2 cellular contexts compared by ENCODE assay signal in the genomic region with DNA sequence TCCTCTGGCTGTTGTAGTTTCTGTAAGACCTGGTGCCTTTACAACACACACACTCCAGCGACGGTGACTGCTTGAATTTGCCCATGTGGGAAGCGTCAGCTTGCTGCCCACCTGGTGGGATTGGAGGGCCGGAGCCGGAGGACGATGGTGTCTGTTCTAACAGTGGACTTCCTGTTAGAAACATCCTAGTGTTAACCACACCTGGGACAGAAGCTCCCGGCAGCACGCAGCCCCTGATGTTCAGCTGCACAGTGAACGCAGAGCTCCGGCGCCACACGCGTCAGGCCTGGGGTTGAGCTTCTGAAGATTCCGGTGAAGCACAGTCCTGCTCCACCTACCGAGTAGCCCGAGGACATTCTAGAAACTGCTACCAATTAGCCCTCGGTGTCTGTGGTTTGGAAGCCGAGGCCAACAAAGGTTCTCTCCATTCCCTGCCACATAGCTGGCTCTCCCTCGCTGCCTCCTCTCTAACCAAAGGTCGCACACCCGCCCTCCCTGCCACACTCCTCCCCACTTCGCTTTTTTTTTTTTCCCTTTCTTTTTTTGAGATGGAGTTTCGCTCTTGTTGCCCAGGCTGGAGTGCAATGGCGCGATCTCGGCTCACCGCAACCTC.
TF ChIP-seq lines count a peak whose summit lies in the region.

No MANE protein-coding gene starts in this region.

TF ChIP-seq in SK-N-SH treated with all-trans-retinoic acid at 6 μM for 48 hours, 23 proteins besides CTCF, POLR2A, EP300 and RAD21 (continued from another document):
- TF ChIP-seq, protein P1, sequence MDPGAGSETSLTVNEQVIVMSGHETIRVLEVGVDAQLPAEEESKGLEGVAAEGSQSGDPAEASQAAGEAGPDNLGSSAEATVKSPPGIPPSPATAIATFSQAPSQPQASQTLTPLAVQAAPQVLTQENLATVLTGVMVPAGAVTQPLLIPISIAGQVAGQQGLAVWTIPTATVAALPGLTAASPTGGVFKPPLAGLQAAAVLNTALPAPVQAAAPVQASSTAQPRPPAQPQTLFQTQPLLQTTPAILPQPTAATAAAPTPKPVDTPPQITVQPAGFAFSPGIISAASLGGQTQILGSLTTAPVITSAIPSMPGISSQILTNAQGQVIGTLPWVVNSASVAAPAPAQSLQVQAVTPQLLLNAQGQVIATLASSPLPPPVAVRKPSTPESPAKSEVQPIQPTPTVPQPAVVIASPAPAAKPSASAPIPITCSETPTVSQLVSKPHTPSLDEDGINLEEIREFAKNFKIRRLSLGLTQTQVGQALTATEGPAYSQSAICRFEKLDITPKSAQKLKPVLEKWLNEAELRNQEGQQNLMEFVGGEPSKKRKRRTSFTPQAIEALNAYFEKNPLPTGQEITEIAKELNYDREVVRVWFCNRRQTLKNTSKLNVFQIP (CRISPR knock-in tag; IDR thresholded peaks at IDR 0.05; ENCODE audit: borderline replicate concordance, low read depth): no peak
- TF ChIP-seq ZC3H10 (CRISPR knock-in tag; IDR thresholded peaks at IDR 0.05): no peak
- no peak for TF ChIP-seq ARNTL (CRISPR knock-in tag; IDR thresholded peaks at IDR 0.05; ENCODE audit: borderline replicate concordance, low read depth)
- TF ChIP-seq, protein P2, sequence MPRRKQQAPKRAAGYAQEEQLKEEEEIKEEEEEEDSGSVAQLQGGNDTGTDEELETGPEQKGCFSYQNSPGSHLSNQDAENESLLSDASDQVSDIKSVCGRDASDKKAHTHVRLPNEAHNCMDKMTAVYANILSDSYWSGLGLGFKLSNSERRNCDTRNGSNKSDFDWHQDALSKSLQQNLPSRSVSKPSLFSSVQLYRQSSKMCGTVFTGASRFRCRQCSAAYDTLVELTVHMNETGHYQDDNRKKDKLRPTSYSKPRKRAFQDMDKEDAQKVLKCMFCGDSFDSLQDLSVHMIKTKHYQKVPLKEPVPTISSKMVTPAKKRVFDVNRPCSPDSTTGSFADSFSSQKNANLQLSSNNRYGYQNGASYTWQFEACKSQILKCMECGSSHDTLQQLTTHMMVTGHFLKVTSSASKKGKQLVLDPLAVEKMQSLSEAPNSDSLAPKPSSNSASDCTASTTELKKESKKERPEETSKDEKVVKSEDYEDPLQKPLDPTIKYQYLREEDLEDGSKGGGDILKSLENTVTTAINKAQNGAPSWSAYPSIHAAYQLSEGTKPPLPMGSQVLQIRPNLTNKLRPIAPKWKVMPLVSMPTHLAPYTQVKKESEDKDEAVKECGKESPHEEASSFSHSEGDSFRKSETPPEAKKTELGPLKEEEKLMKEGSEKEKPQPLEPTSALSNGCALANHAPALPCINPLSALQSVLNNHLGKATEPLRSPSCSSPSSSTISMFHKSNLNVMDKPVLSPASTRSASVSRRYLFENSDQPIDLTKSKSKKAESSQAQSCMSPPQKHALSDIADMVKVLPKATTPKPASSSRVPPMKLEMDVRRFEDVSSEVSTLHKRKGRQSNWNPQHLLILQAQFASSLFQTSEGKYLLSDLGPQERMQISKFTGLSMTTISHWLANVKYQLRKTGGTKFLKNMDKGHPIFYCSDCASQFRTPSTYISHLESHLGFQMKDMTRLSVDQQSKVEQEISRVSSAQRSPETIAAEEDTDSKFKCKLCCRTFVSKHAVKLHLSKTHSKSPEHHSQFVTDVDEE (CRISPR knock-in tag; IDR thresholded peaks at IDR 0.05): no peak
- TF ChIP-seq, protein P3, sequence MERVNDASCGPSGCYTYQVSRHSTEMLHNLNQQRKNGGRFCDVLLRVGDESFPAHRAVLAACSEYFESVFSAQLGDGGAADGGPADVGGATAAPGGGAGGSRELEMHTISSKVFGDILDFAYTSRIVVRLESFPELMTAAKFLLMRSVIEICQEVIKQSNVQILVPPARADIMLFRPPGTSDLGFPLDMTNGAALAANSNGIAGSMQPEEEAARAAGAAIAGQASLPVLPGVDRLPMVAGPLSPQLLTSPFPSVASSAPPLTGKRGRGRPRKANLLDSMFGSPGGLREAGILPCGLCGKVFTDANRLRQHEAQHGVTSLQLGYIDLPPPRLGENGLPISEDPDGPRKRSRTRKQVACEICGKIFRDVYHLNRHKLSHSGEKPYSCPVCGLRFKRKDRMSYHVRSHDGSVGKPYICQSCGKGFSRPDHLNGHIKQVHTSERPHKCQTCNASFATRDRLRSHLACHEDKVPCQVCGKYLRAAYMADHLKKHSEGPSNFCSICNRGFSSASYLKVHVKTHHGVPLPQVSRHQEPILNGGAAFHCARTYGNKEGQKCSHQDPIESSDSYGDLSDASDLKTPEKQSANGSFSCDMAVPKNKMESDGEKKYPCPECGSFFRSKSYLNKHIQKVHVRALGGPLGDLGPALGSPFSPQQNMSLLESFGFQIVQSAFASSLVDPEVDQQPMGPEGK (CRISPR knock-in tag; IDR thresholded peaks at IDR 0.05; ENCODE audit: borderline replicate concordance): no peak

TF ChIP-seq in SK-N-SH, 30 proteins besides CTCF, POLR2A, EP300 and RAD21:
- TF ChIP-seq, protein P4, sequence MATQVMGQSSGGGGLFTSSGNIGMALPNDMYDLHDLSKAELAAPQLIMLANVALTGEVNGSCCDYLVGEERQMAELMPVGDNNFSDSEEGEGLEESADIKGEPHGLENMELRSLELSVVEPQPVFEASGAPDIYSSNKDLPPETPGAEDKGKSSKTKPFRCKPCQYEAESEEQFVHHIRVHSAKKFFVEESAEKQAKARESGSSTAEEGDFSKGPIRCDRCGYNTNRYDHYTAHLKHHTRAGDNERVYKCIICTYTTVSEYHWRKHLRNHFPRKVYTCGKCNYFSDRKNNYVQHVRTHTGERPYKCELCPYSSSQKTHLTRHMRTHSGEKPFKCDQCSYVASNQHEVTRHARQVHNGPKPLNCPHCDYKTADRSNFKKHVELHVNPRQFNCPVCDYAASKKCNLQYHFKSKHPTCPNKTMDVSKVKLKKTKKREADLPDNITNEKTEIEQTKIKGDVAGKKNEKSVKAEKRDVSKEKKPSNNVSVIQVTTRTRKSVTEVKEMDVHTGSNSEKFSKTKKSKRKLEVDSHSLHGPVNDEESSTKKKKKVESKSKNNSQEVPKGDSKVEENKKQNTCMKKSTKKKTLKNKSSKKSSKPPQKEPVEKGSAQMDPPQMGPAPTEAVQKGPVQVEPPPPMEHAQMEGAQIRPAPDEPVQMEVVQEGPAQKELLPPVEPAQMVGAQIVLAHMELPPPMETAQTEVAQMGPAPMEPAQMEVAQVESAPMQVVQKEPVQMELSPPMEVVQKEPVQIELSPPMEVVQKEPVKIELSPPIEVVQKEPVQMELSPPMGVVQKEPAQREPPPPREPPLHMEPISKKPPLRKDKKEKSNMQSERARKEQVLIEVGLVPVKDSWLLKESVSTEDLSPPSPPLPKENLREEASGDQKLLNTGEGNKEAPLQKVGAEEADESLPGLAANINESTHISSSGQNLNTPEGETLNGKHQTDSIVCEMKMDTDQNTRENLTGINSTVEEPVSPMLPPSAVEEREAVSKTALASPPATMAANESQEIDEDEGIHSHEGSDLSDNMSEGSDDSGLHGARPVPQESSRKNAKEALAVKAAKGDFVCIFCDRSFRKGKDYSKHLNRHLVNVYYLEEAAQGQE (IDR thresholded peaks at IDR 0.05; ENCODE audit: low read depth, low read length): no peak
- TF ChIP-seq, protein P5, sequence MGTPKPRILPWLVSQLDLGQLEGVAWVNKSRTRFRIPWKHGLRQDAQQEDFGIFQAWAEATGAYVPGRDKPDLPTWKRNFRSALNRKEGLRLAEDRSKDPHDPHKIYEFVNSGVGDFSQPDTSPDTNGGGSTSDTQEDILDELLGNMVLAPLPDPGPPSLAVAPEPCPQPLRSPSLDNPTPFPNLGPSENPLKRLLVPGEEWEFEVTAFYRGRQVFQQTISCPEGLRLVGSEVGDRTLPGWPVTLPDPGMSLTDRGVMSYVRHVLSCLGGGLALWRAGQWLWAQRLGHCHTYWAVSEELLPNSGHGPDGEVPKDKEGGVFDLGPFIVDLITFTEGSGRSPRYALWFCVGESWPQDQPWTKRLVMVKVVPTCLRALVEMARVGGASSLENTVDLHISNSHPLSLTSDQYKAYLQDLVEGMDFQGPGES (IDR thresholded peaks at IDR 0.05; ENCODE audit: low read depth, low read length): no peak
- TF ChIP-seq SMC3 (IDR thresholded peaks at IDR 0.05; ENCODE audit: low read depth, low read length) (no peak), TAF1 (IDR thresholded peaks at IDR 0.05; ENCODE audit: borderline replicate concordance, low read depth, low read length) (no peak), MEF2A (IDR thresholded peaks at IDR 0.05; ENCODE audit: borderline replicate concordance, low read depth) (no peak), ELF1 (IDR thresholded peaks at IDR 0.05) (no peak)
- TF ChIP-seq, protein P6, sequence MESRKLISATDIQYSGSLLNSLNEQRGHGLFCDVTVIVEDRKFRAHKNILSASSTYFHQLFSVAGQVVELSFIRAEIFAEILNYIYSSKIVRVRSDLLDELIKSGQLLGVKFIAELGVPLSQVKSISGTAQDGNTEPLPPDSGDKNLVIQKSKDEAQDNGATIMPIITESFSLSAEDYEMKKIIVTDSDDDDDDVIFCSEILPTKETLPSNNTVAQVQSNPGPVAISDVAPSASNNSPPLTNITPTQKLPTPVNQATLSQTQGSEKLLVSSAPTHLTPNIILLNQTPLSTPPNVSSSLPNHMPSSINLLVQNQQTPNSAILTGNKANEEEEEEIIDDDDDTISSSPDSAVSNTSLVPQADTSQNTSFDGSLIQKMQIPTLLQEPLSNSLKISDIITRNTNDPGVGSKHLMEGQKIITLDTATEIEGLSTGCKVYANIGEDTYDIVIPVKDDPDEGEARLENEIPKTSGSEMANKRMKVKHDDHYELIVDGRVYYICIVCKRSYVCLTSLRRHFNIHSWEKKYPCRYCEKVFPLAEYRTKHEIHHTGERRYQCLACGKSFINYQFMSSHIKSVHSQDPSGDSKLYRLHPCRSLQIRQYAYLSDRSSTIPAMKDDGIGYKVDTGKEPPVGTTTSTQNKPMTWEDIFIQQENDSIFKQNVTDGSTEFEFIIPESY (IDR thresholded peaks at IDR 0.05; ENCODE audit: borderline replicate concordance, low read depth): no peak
- TF ChIP-seq, protein P7, sequence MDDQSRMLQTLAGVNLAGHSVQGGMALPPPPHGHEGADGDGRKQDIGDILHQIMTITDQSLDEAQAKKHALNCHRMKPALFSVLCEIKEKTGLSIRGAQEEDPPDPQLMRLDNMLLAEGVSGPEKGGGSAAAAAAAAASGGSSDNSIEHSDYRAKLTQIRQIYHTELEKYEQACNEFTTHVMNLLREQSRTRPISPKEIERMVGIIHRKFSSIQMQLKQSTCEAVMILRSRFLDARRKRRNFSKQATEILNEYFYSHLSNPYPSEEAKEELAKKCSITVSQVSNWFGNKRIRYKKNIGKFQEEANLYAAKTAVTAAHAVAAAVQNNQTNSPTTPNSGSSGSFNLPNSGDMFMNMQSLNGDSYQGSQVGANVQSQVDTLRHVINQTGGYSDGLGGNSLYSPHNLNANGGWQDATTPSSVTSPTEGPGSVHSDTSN (IDR thresholded peaks at IDR 0.05): no peak
- TF ChIP-seq, protein P8, sequence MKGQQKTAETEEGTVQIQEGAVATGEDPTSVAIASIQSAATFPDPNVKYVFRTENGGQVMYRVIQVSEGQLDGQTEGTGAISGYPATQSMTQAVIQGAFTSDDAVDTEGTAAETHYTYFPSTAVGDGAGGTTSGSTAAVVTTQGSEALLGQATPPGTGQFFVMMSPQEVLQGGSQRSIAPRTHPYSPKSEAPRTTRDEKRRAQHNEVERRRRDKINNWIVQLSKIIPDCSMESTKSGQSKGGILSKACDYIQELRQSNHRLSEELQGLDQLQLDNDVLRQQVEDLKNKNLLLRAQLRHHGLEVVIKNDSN (IDR thresholded peaks at IDR 0.05; ENCODE audit: borderline replicate concordance, low read depth): no peak
